ENCODE assay signal across 1 cellular context in genomic region chr4:23966720-23967119, GRCh38.
TF ChIP-seq lines count a peak whose summit lies in the region.

No MANE protein-coding gene starts in this region.

TF ChIP-seq in GM12878, 131 proteins besides CTCF, POLR2A, EP300 and RAD21 (continued from another document):
- TF ChIP-seq IRF3 (IDR thresholded peaks at IDR 0.05) (no peak), ATF3 (IDR thresholded peaks at IDR 0.05; ENCODE audit: borderline replicate concordance, extremely low read depth, low read depth, low read length) (no peak), SP1 (IDR thresholded peaks at IDR 0.05; ENCODE audit: low read depth, low read length) (no peak), RELA (IDR thresholded peaks at IDR 0.05; ENCODE audit: borderline replicate concordance, partially characterized antibody) (no peak)
